Comparison of ENCODE assay signal across 9 cellular contexts in genomic region chr3:143974877-143975238, GRCh38. TPM values are rescaled to one million over a fixed set of nuclear protein-coding genes. Genes with fewer than 3 reads are reported as not detected.
DNase-seq lines count a peak whose midpoint lies in the region; ATAC-seq and TF ChIP-seq lines count a peak whose summit lies in the region.
"Had no signal": no experiment of that assay in that cellular context is flagged by ENCODE, and none has a peak within 500 bp of the region (broad histone marks: within the 10 kb centered on the region; RNA-seq: fewer than 3 reads in every experiment).

No MANE protein-coding gene starts in this region.

- intact Hi-C loops in activated CD8-positive, alpha-beta T cell treated with anti-CD3 and anti-CD28 coated beads for 36 hours (cut with micrococcal nuclease) = no loop called here

- peak overlapping the region; percentile 89 for H3K4me3 Mint-ChIP-seq in T-helper 1 cell treated with Interleukin-12 subunit alpha and Interleukin-12 subunit beta and Interleukin-4 antibody, amounts not matched to agents 30 μg/mL and 1 μg/mL, for 36 hours
- H3K4me3 Mint-ChIP-seq in activated CD8-positive, alpha-beta T cell treated with anti-CD3 and anti-CD28 coated beads for 36 hours = peak overlapping the region; percentile 89
- peak overlapping the region; percentile 98 for H3K4me3 Mint-ChIP-seq in glutamatergic neuron (ENCODE audit: unreplicated experiment)
- peak overlapping the region; percentile 94 for H3K4me3 Mint-ChIP-seq in stimulated activated memory B cell treated with anti-CD40 and anti-IgM and Interleukin-4, amounts not matched to agents 10 μg/mL and 1 μg/mL and 100 μg/mL, for 72 hours

- CTCF ChIA-PET in activated CD8-positive, alpha-beta T cell treated with anti-CD3 and anti-CD28 coated beads for 36 hours (lab: Charles Lee) = interaction anchor here (0.8 to 2.6 kb wide), 7 partner anchors 9 to 125 kb away, joined by 3 to 14 read pairs (median 3); no protein-coding TSS in a partner anchor

- no peaks in the 10 kb centered on the region for H3K9me3 Mint-ChIP-seq in T-helper 1 cell treated with Interleukin-12 subunit alpha and Interleukin-12 subunit beta and Interleukin-4 antibody, amounts not matched to agents 30 μg/mL and 1 μg/mL, for 36 hours
- no peaks in the 10 kb centered on the region for H3K9me3 Mint-ChIP-seq in activated CD8-positive, alpha-beta T cell treated with anti-CD3 and anti-CD28 coated beads for 36 hours
- peaks cover 15% of the 10 kb centered on the region for H3K9me3 Mint-ChIP-seq in glutamatergic neuron (ENCODE audit: unreplicated experiment)
- H3K9me3 Mint-ChIP-seq in stimulated activated memory B cell treated with anti-CD40 and anti-IgM and Interleukin-4, amounts not matched to agents 10 μg/mL and 1 μg/mL and 100 μg/mL, for 72 hours = no peaks in the 10 kb centered on the region

- ATAC-seq in activated CD8-positive, alpha-beta T cell treated with anti-CD3 and anti-CD28 coated beads for 36 hours = no peak
- ATAC-seq in stimulated activated memory B cell treated with anti-CD40 and anti-IgM and Interleukin-4, amounts not matched to agents 10 μg/mL and 1 μg/mL and 100 μg/mL, for 72 hours = no peak
- no peak for ATAC-seq in HG02870 (IDR thresholded peaks at IDR 0.05; ENCODE audit: unreplicated experiment)
- ATAC-seq in HG03095 (IDR thresholded peaks at IDR 0.05; ENCODE audit: unreplicated experiment) = no peak

- H3K27me3 Mint-ChIP-seq in T-helper 1 cell treated with Interleukin-12 subunit alpha and Interleukin-12 subunit beta and Interleukin-4 antibody, amounts not matched to agents 30 μg/mL and 1 μg/mL, for 36 hours (ENCODE audit: low read depth) = peaks cover 8% of the 10 kb centered on the region
- no peaks in the 10 kb centered on the region for H3K27me3 Mint-ChIP-seq in activated CD8-positive, alpha-beta T cell treated with anti-CD3 and anti-CD28 coated beads for 36 hours
- peaks cover 10% of the 10 kb centered on the region for H3K27me3 Mint-ChIP-seq in glutamatergic neuron (ENCODE audit: unreplicated experiment)
- no peaks in the 10 kb centered on the region for H3K27me3 Mint-ChIP-seq in stimulated activated memory B cell treated with anti-CD40 and anti-IgM and Interleukin-4, amounts not matched to agents 10 μg/mL and 1 μg/mL and 100 μg/mL, for 72 hours

- peaks cover 31% of the 10 kb centered on the region for H3K4me1 Mint-ChIP-seq in T-helper 1 cell treated with Interleukin-12 subunit alpha and Interleukin-12 subunit beta and Interleukin-4 antibody, amounts not matched to agents 30 μg/mL and 1 μg/mL, for 36 hours (ENCODE audit: low read depth)
- H3K4me1 Mint-ChIP-seq in activated CD8-positive, alpha-beta T cell treated with anti-CD3 and anti-CD28 coated beads for 36 hours (ENCODE audit: low read depth) = peaks cover 34% of the 10 kb centered on the region
- H3K4me1 Mint-ChIP-seq in glutamatergic neuron (ENCODE audit: low read depth, unreplicated experiment) = peaks cover 21% of the 10 kb centered on the region
- H3K4me1 Mint-ChIP-seq in stimulated activated memory B cell treated with anti-CD40 and anti-IgM and Interleukin-4, amounts not matched to agents 10 μg/mL and 1 μg/mL and 100 μg/mL, for 72 hours = peaks cover 44% of the 10 kb centered on the region

- POLR2A ChIA-PET in activated CD8-positive, alpha-beta T cell treated with anti-CD3 and anti-CD28 coated beads for 36 hours (lab: Charles Lee) = no interaction called here

- TF ChIP-seq CTCF in activated CD8-positive, alpha-beta T cell treated with anti-CD3 and anti-CD28 coated beads for 36 hours (IDR thresholded peaks at IDR 0.05) = no peak
- TF ChIP-seq CTCF in glutamatergic neuron (IDR thresholded peaks at IDR 0.05; ENCODE audit: partially characterized antibody, unreplicated experiment) = no peak

- no peak overlapping the region for H3K27ac Mint-ChIP-seq in T-helper 1 cell treated with Interleukin-12 subunit alpha and Interleukin-12 subunit beta and Interleukin-4 antibody, amounts not matched to agents 30 μg/mL and 1 μg/mL, for 36 hours
- no peak overlapping the region for H3K27ac Mint-ChIP-seq in activated CD8-positive, alpha-beta T cell treated with anti-CD3 and anti-CD28 coated beads for 36 hours
- no peak overlapping the region for H3K27ac Mint-ChIP-seq in glutamatergic neuron (ENCODE audit: unreplicated experiment)
- peak overlapping the region; percentile 76 for H3K27ac Mint-ChIP-seq in stimulated activated memory B cell treated with anti-CD40 and anti-IgM and Interleukin-4, amounts not matched to agents 10 μg/mL and 1 μg/mL and 100 μg/mL, for 72 hours

- no peaks in the 10 kb centered on the region for H3K36me3 Mint-ChIP-seq in T-helper 1 cell treated with Interleukin-12 subunit alpha and Interleukin-12 subunit beta and Interleukin-4 antibody, amounts not matched to agents 30 μg/mL and 1 μg/mL, for 36 hours (ENCODE audit: low read depth)
- H3K36me3 Mint-ChIP-seq in activated CD8-positive, alpha-beta T cell treated with anti-CD3 and anti-CD28 coated beads for 36 hours (ENCODE audit: low read depth) = peaks cover 5% of the 10 kb centered on the region
- H3K36me3 Mint-ChIP-seq in glutamatergic neuron (ENCODE audit: unreplicated experiment) = peaks cover 5% of the 10 kb centered on the region
- H3K36me3 Mint-ChIP-seq in stimulated activated memory B cell treated with anti-CD40 and anti-IgM and Interleukin-4, amounts not matched to agents 10 μg/mL and 1 μg/mL and 100 μg/mL, for 72 hours = no peaks in the 10 kb centered on the region

- DNase-seq in T-helper 1 cell (no peak), glutamatergic neuron (no peak), NCI-H345 treated with DMSO at 0.1 percent for 48 hours (lab: John Stamatoyannopoulos, UW; ENCODE audit: unreplicated experiment) (no peak)
- DNase-seq in activated CD8-positive, alpha-beta T cell treated with anti-CD3 and anti-CD28 coated beads for 36 hours = no peak
- DNase-seq: effector memory CD4-positive, alpha-beta T cell had no signal

RNA-seq across cellular contexts. Expression of gene DIPK2A, which starts 3.2 kb away (rescaled TPM):
- 10 to 100 TPM; 18.0 to 19.4 TPM for total RNA-seq in activated CD8-positive, alpha-beta T cell treated with anti-CD3 and anti-CD28 coated beads for 36 hours
- total RNA-seq in glutamatergic neuron (ENCODE audit: unreplicated experiment) = 18.3 TPM
